In genomic region chr5:110738503-110738811, GRCh38 we compare ENCODE assay signal across 1 cellular context.
TF ChIP-seq lines count a peak whose summit lies in the region.

No MANE protein-coding gene starts in this region.

TF ChIP-seq in K562, 482 proteins besides CTCF, POLR2A, EP300 and RAD21 (continued from another document):
- TF ChIP-seq IRF1 (CRISPR knock-in tag; IDR thresholded peaks at IDR 0.05; ENCODE audit: borderline replicate concordance) (no peak), CLOCK (CRISPR knock-in tag; IDR thresholded peaks at IDR 0.05; ENCODE audit: borderline replicate concordance) (no peak), ETV6 (IDR thresholded peaks at IDR 0.05; ENCODE audit: borderline replicate concordance in 1 of 2, low read depth in 2 of 2, low read length in 1 of 2) (no peak), ETV6 (CRISPR knock-in tag; IDR thresholded peaks at IDR 0.05; ENCODE audit: borderline replicate concordance) (no peak), NFRKB (IDR thresholded peaks at IDR 0.05; ENCODE audit: low read depth) (no peak), BMI1 (IDR thresholded peaks at IDR 0.05; ENCODE audit: low read length) (no peak), ILK (tag; IDR thresholded peaks at IDR 0.05; ENCODE audit: borderline replicate concordance, low read depth) (no peak), ZNF24 (IDR thresholded peaks at IDR 0.05) (no peak), CAMTA2 (CRISPR knock-in tag; conservative IDR thresholded peaks at IDR 0.05) (no peak), NR0B1 (IDR thresholded peaks at IDR 0.05; ENCODE audit: partially characterized antibody) (no peak)
TF ChIP-seq in K562: peak in this region for 5.
